In the genomic region with DNA sequence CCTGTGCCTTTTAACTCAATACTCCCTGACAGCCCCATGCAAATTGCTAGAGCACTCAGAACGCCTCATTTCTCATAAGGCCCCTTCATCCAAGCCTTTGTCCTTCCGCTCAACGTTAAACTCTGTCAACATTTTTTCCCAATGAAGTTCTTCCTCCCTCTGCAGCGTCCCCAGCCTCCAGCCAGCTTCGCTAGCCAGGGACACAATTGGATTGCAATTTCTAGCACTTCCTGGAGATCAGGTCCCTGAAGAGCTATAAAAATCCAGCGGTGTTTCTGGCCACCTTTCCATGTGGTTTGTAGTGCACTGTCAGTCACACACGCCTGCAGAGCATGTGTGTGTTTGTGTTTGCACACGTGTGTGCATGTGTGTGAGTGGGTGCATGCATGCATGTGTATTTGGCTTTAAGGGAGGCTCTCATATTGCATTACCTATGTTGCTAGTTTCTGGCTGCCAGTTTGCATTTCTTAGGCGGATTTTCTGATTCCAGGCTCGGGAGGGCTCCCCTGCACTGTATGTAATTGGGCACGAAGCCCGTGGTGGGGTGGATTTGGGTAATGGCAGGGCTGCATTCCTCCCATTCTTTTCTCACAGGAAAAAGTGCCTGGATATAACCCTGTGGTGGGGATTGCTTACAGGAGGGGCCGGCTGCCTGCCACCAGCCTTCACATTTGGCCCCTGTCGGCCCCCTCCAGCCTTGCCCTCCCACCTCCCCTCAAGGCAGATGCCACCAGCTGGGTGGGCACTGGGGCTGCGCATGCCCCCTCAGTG, we compare ENCODE assay signal across 11 cellular contexts.
DNase-seq lines count a peak whose midpoint lies in the region; ATAC-seq and TF ChIP-seq lines count a peak whose summit lies in the region.
"Had no signal": no experiment of that assay in that cellular context is flagged by ENCODE, and none has a peak within 500 bp of the region (broad histone marks: within the 10 kb centered on the region; RNA-seq: fewer than 3 reads in every experiment).

No MANE protein-coding gene starts in this region.

- no peaks in the 10 kb centered on the region for H3K36me3 ChIP-seq in SK-N-MC (ENCODE audit: insufficient read depth, low read length)
- H3K36me3 ChIP-seq in trophoblast cell (ENCODE audit: control insufficient read depth in 1 of 2, insufficient read depth in 2 of 2, low read length in 2 of 2): no peaks in the 10 kb centered on the region

- H3K4me3 Mint-ChIP-seq in glutamatergic neuron (ENCODE audit: unreplicated experiment): peak overlapping the region; percentile 1
- no peak overlapping the region for H3K4me3 Mint-ChIP-seq in activated T-helper 1 cell treated with anti-CD3 and anti-CD28 coated beads, Interleukin-12 subunit alpha, Interleukin-12 subunit beta, Interleukin-2, Interleukin-4 antibody, amounts not matched to agents 30 ng/mL and 10 ng/mL and 1 ng/mL, durations not matched to agents 14 hours and 24 hours and 36 hours
- H3K4me3 Mint-ChIP-seq: activated naive CD8-positive, alpha-beta T cell had no signal

- H3K79me1 ChIP-seq in trophoblast cell (ENCODE audit: low read length): peaks cover 8% of the 10 kb centered on the region

- no peak overlapping the region for H3K9ac ChIP-seq in SK-N-MC (ENCODE audit: insufficient read length)
- no peak overlapping the region for H3K9ac ChIP-seq in trophoblast cell (ENCODE audit: low read length)

- peaks cover 41% of the 10 kb centered on the region for H3K4me1 Mint-ChIP-seq in glutamatergic neuron (ENCODE audit: low read depth, unreplicated experiment)
- no peaks in the 10 kb centered on the region for H3K4me1 Mint-ChIP-seq in activated T-helper 1 cell treated with anti-CD3 and anti-CD28 coated beads, Interleukin-12 subunit alpha, Interleukin-12 subunit beta, Interleukin-2, Interleukin-4 antibody, amounts not matched to agents 30 ng/mL and 10 ng/mL and 1 ng/mL, durations not matched to agents 14 hours and 24 hours and 36 hours (ENCODE audit: low read depth)

- ATAC-seq in HG03025 (IDR thresholded peaks at IDR 0.05; ENCODE audit: low FRiP score, unreplicated experiment) (no peak), GM21390 (IDR thresholded peaks at IDR 0.05; ENCODE audit: unreplicated experiment) (no peak)

- H3K27me3 ChIP-seq in trophoblast cell (ENCODE audit: insufficient read depth, low read length): no peaks in the 10 kb centered on the region

- peaks cover 10% of the 10 kb centered on the region for H3K27me3 Mint-ChIP-seq in glutamatergic neuron (ENCODE audit: unreplicated experiment)
- H3K27me3 Mint-ChIP-seq in activated T-helper 1 cell treated with anti-CD3 and anti-CD28 coated beads, Interleukin-12 subunit alpha, Interleukin-12 subunit beta, Interleukin-2, Interleukin-4 antibody, amounts not matched to agents 30 ng/mL and 10 ng/mL and 1 ng/mL, durations not matched to agents 14 hours and 24 hours and 36 hours (ENCODE audit: insufficient read depth): peaks cover 9% of the 10 kb centered on the region

- TF ChIP-seq CTCF in glutamatergic neuron (IDR thresholded peaks at IDR 0.05; ENCODE audit: partially characterized antibody, unreplicated experiment): no peak

- no peak overlapping the region for H3K4ac ChIP-seq in trophoblast cell (ENCODE audit: low read depth, low read length)

- peak overlapping the region; percentile 17 for H3K14ac ChIP-seq in trophoblast cell (ENCODE audit: low read length)

- H3K4me3 ChIP-seq in SK-N-MC (peak overlapping the region; percentile 38), trophoblast cell (ENCODE audit: low read depth, low read length) (no peak overlapping the region)

- H3K9me3 ChIP-seq in SK-N-MC (ENCODE audit: low read depth, low read length): no peaks in the 10 kb centered on the region
- no peaks in the 10 kb centered on the region for H3K9me3 ChIP-seq in trophoblast cell (ENCODE audit: insufficient read depth, low read depth, low read length)

- H2BK5ac ChIP-seq in trophoblast cell (ENCODE audit: low read depth, low read length, poor library complexity): no peak overlapping the region

- no peaks in the 10 kb centered on the region for H3K79me2 ChIP-seq in trophoblast cell (ENCODE audit: control insufficient read depth, insufficient read depth, low read length, poor library complexity)

- no peak overlapping the region for H4K12ac ChIP-seq in trophoblast cell (ENCODE audit: low read depth, low read length)

- H3K27ac Mint-ChIP-seq in glutamatergic neuron (ENCODE audit: unreplicated experiment): no peak overlapping the region
- no peak overlapping the region for H3K27ac Mint-ChIP-seq in activated T-helper 1 cell treated with anti-CD3 and anti-CD28 coated beads, Interleukin-12 subunit alpha, Interleukin-12 subunit beta, Interleukin-2, Interleukin-4 antibody, amounts not matched to agents 30 ng/mL and 10 ng/mL and 1 ng/mL, durations not matched to agents 14 hours and 24 hours and 36 hours
- H3K27ac Mint-ChIP-seq: activated naive CD8-positive, alpha-beta T cell had no signal

- no CpG with 5 or more reads among the region's 15 CpGs for WGBS in trophoblast cell (ENCODE audit: extremely low coverage, insufficient coverage, insufficient read length)

- no peaks in the 10 kb centered on the region for H3K36me3 Mint-ChIP-seq in glutamatergic neuron (ENCODE audit: unreplicated experiment)
- H3K36me3 Mint-ChIP-seq in activated T-helper 1 cell treated with anti-CD3 and anti-CD28 coated beads, Interleukin-12 subunit alpha, Interleukin-12 subunit beta, Interleukin-2, Interleukin-4 antibody, amounts not matched to agents 30 ng/mL and 10 ng/mL and 1 ng/mL, durations not matched to agents 14 hours and 24 hours and 36 hours (ENCODE audit: low read depth): no peaks in the 10 kb centered on the region
- H3K36me3 Mint-ChIP-seq: activated naive CD8-positive, alpha-beta T cell had no signal

- peaks cover 8% of the 10 kb centered on the region for H3K9me3 Mint-ChIP-seq in glutamatergic neuron (ENCODE audit: unreplicated experiment)
- H3K9me3 Mint-ChIP-seq in activated T-helper 1 cell treated with anti-CD3 and anti-CD28 coated beads, Interleukin-12 subunit alpha, Interleukin-12 subunit beta, Interleukin-2, Interleukin-4 antibody, amounts not matched to agents 30 ng/mL and 10 ng/mL and 1 ng/mL, durations not matched to agents 14 hours and 24 hours and 36 hours: no peaks in the 10 kb centered on the region

- intact Hi-C loops in activated T-helper 1 cell treated with anti-CD3 and anti-CD28 coated beads, Interleukin-12 subunit alpha, Interleukin-12 subunit beta, Interleukin-2, Interleukin-4 antibody, amounts not matched to agents 30 ng/mL and 10 ng/mL and 1 ng/mL, durations not matched to agents 14 hours and 24 hours and 36 hours (cut with micrococcal nuclease): no loop called here

- H3K23ac ChIP-seq in trophoblast cell (ENCODE audit: low read length): no peak overlapping the region

- peak overlapping the region; percentile 30 for H2AFZ ChIP-seq in trophoblast cell (ENCODE audit: insufficient read depth, low read length, poor library complexity)

- H2BK120ac ChIP-seq in trophoblast cell (ENCODE audit: insufficient read depth, low read length, poor library complexity): peak overlapping the region; percentile 14

- H3K27ac ChIP-seq in SK-N-MC (no peak overlapping the region), trophoblast cell (ENCODE audit: low read depth, low read length) (peak overlapping the region; percentile 23)

- peak overlapping the region; percentile 48 for H3K4me2 ChIP-seq in trophoblast cell (ENCODE audit: low read length)

- H4K91ac ChIP-seq in trophoblast cell (ENCODE audit: low read depth, low read length): peak overlapping the region; percentile 28

- H3K4me1 ChIP-seq in trophoblast cell (ENCODE audit: control insufficient read depth in 1 of 2, insufficient read depth in 2 of 2, low read length in 2 of 2): peaks cover 18 to 21% of the 10 kb centered on the region in 2 experiments

- H2AK5ac ChIP-seq in trophoblast cell (ENCODE audit: low read length): no peak overlapping the region

- no peak overlapping the region for H4K8ac ChIP-seq in trophoblast cell (ENCODE audit: low read depth, low read length)

- H3K18ac ChIP-seq in trophoblast cell (ENCODE audit: low read length): peak overlapping the region; percentile 8

- DNase-seq in EL (peak; percentile 40), SK-N-MC (ENCODE audit: low read depth, low spot score) (no peak), glutamatergic neuron (no peak), trophoblast cell (no peak), T1000 (lab: John Stamatoyannopoulos, UW) (no peak)
- DNase-seq in activated T-helper 1 cell treated with anti-CD3 and anti-CD28 coated beads, Interleukin-12 subunit alpha, Interleukin-12 subunit beta, Interleukin-2, Interleukin-4 antibody, amounts not matched to agents 30 ng/mL and 10 ng/mL and 1 ng/mL, durations not matched to agents 14 hours and 24 hours and 36 hours (ENCODE audit: low spot score): no peak
- DNase-seq: activated CD4-positive, alpha-beta T cell treated with anti-CD3 and anti-CD28 coated beads, Interleukin-2, amount 50 U/mL, for 4 hours; NCI-H187 treated with DMSO at 0.1 percent for 48 hours had no signal

- no peak overlapping the region for H2BK12ac ChIP-seq in trophoblast cell (ENCODE audit: low read length)
